In the genomic region with DNA sequence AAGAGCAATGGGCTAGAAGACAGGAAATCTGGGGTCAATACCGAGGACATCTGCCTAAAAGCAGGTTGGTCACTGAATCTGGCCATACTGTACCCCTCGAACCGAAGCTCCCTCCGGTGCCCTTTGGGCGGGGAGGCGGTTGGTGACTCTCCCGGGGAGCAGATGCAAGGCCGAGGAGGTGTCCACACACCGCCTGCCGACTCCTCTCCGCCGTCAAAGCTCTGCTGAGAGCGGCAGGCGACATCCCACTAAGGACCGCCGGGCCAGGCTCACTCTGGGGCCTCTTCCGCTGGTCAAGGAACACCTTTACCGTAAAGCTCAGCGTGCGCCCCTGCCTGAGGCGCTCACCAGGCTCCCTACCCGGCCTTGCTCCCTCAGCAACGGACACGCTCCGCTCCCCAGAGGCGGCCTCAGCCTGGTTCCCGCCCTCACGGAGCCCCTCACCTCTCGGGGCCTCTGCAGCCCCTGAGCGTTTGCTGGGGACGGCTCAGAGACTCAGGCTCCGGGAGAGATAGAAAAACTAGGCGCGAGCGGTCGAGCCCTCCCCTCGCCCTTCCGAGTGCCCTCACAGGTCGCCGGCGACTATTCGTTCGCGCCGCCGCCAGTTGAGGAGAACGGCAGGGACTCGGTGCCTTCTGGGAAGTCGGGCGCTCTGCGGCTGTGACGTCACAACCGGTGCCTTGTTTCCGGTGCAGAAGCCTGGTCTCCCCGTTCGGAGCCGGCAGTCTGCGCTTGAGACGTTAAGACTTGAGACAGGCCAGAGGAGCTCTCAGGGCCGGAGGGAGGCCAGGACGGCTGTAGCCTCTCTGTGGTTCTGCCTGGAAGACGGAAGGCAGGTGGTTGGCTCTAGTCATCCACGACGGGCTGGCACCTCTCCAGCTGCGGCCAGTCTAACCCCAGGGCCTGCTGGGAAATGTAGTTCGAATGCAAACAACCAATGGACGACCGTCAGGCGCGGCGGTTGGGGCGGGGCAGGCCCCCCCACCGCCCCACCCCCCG, we compare ENCODE assay signal across 1 cellular context.
A peak's percentile ranks its signal among the peaks of the same experiment; 100 is the strongest.
TF ChIP-seq lines count a peak whose summit lies in the region.

A gene with protein sequence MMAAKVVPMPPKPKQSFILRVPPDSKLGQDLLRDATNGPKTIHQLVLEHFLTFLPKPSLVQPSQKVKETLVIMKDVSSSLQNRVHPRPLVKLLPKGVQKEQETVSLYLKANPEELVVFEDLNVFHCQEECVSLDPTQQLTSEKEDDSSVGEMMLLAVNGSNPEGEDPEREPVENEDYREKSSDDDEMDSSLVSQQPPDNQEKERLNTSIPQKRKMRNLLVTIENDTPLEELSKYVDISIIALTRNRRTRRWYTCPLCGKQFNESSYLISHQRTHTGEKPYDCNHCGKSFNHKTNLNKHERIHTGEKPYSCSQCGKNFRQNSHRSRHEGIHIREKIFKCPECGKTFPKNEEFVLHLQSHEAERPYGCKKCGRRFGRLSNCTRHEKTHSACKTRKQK (minus strand): TSS at position 616 of the 999 bp plus-strand sequence. CDS start 1,403 bp downstream, outside the sequence.

TF ChIP-seq in A549, 52 proteins besides CTCF, POLR2A, EP300 and RAD21 (continued from another document):
- TF ChIP-seq PBX3 (IDR thresholded peaks at IDR 0.05), result peak; percentile 91
- TF ChIP-seq ZSCAN20 (CRISPR knock-in tag; IDR thresholded peaks at IDR 0.05), result no peak
- TF ChIP-seq MYC (IDR thresholded peaks at IDR 0.05; ENCODE audit: borderline replicate concordance, low read length), result no peak
- TF ChIP-seq, protein P1, sequence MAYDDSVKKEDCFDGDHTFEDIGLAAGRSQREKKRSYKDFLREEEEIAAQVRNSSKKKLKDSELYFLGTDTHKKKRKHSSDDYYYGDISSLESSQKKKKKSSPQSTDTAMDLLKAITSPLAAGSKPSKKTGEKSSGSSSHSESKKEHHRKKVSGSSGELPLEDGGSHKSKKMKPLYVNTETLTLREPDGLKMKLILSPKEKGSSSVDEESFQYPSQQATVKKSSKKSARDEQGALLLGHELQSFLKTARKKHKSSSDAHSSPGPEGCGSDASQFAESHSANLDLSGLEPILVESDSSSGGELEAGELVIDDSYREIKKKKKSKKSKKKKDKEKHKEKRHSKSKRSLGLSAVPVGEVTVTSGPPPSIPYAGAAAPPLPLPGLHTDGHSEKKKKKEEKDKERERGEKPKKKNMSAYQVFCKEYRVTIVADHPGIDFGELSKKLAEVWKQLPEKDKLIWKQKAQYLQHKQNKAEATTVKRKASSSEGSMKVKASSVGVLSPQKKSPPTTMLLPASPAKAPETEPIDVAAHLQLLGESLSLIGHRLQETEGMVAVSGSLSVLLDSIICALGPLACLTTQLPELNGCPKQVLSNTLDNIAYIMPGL (CRISPR knock-in tag; IDR thresholded peaks at IDR 0.05; ENCODE audit: borderline replicate concordance), result 0 out of 2 replicates have a peak, but pooled peaks have one; percentile 38
- TF ChIP-seq, protein P2, sequence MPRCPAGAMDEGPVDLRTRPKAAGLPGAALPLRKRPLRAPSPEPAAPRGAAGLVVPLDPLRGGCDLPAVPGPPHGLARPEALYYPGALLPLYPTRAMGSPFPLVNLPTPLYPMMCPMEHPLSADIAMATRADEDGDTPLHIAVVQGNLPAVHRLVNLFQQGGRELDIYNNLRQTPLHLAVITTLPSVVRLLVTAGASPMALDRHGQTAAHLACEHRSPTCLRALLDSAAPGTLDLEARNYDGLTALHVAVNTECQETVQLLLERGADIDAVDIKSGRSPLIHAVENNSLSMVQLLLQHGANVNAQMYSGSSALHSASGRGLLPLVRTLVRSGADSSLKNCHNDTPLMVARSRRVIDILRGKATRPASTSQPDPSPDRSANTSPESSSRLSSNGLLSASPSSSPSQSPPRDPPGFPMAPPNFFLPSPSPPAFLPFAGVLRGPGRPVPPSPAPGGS (IDR thresholded peaks at IDR 0.05), result peak; percentile 57; the same call in 1 of the 3 replicates
- no peak for TF ChIP-seq MAFK (IDR thresholded peaks at IDR 0.05; ENCODE audit: partially characterized antibody)
